ENCODE assay signal across 8 cellular contexts in the genomic region with DNA sequence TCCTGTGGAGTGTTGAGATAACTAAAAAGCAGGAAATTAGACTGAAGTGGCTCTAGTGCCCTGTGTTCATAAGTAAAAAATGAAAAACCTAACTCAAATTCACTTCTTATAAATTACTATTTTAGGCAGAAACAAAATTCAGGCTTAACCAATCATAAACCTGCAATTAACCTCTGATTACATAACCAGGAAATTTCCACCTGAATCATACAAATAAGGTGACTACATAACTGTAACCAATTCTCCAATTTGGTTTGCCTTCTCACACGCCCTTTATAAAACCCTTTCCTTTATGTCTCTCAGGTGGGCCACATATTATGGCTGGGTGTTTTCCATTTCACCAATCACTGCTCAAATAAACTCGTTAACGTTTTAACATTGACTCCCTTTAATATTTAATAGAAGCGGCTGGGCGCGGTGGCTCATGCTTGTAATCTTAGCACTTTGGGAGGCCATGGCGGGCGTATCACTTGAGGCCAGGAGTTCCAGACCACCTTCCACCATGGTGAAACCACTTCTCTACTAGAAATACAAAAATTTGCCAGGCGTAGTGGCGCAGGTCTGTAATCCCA. TPM values are rescaled to one million over a fixed set of nuclear protein-coding genes. Genes with fewer than 3 reads are reported as not detected.
DNase-seq lines count a peak whose midpoint lies in the region; ATAC-seq, FAIRE-seq and TF ChIP-seq lines count a peak whose summit lies in the region.

No MANE protein-coding gene starts in this region.

- FAIRE-seq in H54 (lab: Jason Lieb, UNC): no peak

- H3K27me3 ChIP-seq in HUES6 (ENCODE audit: control insufficient read depth, insufficient read depth, low read length): no peaks in the 10 kb centered on the region
- no peaks in the 10 kb centered on the region for H3K27me3 ChIP-seq in body of pancreas

- TF ChIP-seq CTCF in CD14-positive monocyte (IDR thresholded peaks at IDR 0.05): no peak
- TF ChIP-seq CTCF in body of pancreas (IDR thresholded peaks at IDR 0.05): no peak

- peaks cover 11 to 39% of the 10 kb centered on the region in 2 donors for H3K36me3 Mint-ChIP-seq in CD14-positive monocyte

- H3K4me3 Mint-ChIP-seq in CD14-positive monocyte: peak overlapping the region; percentile 97

- H3K27ac ChIP-seq in HUES6 (ENCODE audit: low read depth, low read length) (peak overlapping the region; percentile 89), body of pancreas (peak overlapping the region; percentile 92 to 97 (median 95)), temporal lobe (ENCODE audit: low read depth, low read length) (peak overlapping the region; percentile 76)

- peaks cover 14% of the 10 kb centered on the region for H3K4me1 Mint-ChIP-seq in CD14-positive monocyte

- peaks cover 32% of the 10 kb centered on the region for H3K36me3 ChIP-seq in HUES6 (ENCODE audit: control insufficient read depth, insufficient read depth, low read length)
- peaks cover 0 to 3% of the 10 kb centered on the region in 2 donors for H3K36me3 ChIP-seq in body of pancreas (replicated peaks in 1 of 2; ENCODE audit: insufficient read depth in 1 of 2, low read depth in 2 of 2)

- H3K4me1 ChIP-seq in HUES6 (ENCODE audit: control insufficient read depth, insufficient read depth, low read length) (no peaks in the 10 kb centered on the region), body of pancreas (peaks cover 17% of the 10 kb centered on the region)

- H3K27me3 Mint-ChIP-seq in CD14-positive monocyte (ENCODE audit: low read depth in 3 of 3): peaks cover 2 to 9% (median 6%) of the 10 kb centered on the region in 3 donors

- H3K4me3 ChIP-seq in HUES6 (ENCODE audit: low read depth, low read length): peak overlapping the region; percentile 97
- peak overlapping the region; percentile 85 to 87 for H3K4me3 ChIP-seq in body of pancreas

- no peak for TF ChIP-seq POLR2A in body of pancreas (IDR thresholded peaks at IDR 0.05)
- TF ChIP-seq POLR2A in H54 (IDR thresholded peaks at IDR 0.05; ENCODE audit: low read depth, low read length): no peak

- peaks cover 0 to 10% (median 2%) of the 10 kb centered on the region in 7 donors for H3K9me3 Mint-ChIP-seq in CD14-positive monocyte

- intact Hi-C loops in CD14-positive monocyte (cut with micrococcal nuclease) (no loop called here), body of pancreas (cut with DNase I) (no loop called here)

- ATAC-seq in body of pancreas: peak; percentile 9
- peak; percentile 7 for ATAC-seq in left lobe of liver
- no peak for ATAC-seq in HG02870 (IDR thresholded peaks at IDR 0.05; ENCODE audit: unreplicated experiment)

- DNase-seq in CD14-positive monocyte (ENCODE audit: low spot score) (no peak), body of pancreas (peak in 2 of 4 donors; percentile 21 to 34), left lobe of liver (ENCODE audit: low spot score) (no peak), EL (no peak), H54 (ENCODE audit: insufficient read length, low spot score) (no peak)

- H3K27ac Mint-ChIP-seq in CD14-positive monocyte: peak overlapping the region in 2 of 7 donors; percentile 33 to 58

- WGBS in body of pancreas, 2 donors: 1% methylated on average over 9 to 10 of the region's 10 CpGs

- H3K9me3 ChIP-seq in HUES6 (ENCODE audit: control insufficient read depth, insufficient read depth, low read depth, low read length) (no peaks in the 10 kb centered on the region), body of pancreas (no peaks in the 10 kb centered on the region)

- H3K9ac ChIP-seq in HUES6 (ENCODE audit: low read length): peak overlapping the region; percentile 95

RNA-seq across cellular contexts. Expression of a gene that starts 22.9 kb away (rescaled TPM):
- under 1 TPM; 0.40 to 0.59 TPM for polyA plus RNA-seq in CD14-positive monocyte
- total RNA-seq in body of pancreas: 1 to 10 TPM in 1 of 2 donors, under 1 TPM in 1; 0.33 to 1.3 TPM
- total RNA-seq in left lobe of liver: 0.58 TPM
- total RNA-seq in temporal lobe: 10.6 TPM
